8 cellular contexts compared by ENCODE assay signal in genomic region chr1:200739499-200740290, GRCh38. TPM values are rescaled to one million over a fixed set of nuclear protein-coding genes. Genes with fewer than 3 reads are reported as not detected.
DNase-seq lines count a peak whose midpoint lies in the region; ATAC-seq and TF ChIP-seq lines count a peak whose summit lies in the region.

No MANE protein-coding gene starts in this region.

- peak overlapping the region; percentile 90 to 96 (median 93) for H3K9ac ChIP-seq in BLaER1 treated with 17β-estradiol and CSF1 and Interleukin-3, amounts not matched to agents 10 nM and 100 nM

- H3K4me3 ChIP-seq in BLaER1 treated with 17β-estradiol and CSF1 and Interleukin-3, amounts not matched to agents 10 nM and 100 nM, result peak overlapping the region; percentile 75 to 88 (median 84)
- peak overlapping the region; percentile 69 to 98 (median 90) for H3K4me3 ChIP-seq in heart right ventricle

- TF ChIP-seq CTCF in heart right ventricle (IDR thresholded peaks at IDR 0.05), result no peak

- peak overlapping the region; percentile 88 to 97 (median 94) for H3K27ac ChIP-seq in BLaER1 treated with 17β-estradiol and CSF1 and Interleukin-3, amounts not matched to agents 10 nM and 100 nM
- peak overlapping the region; percentile 97 to 100 (median 100) for H3K27ac ChIP-seq in heart right ventricle

- H4K20me1 ChIP-seq in BLaER1 treated with 17β-estradiol and CSF1 and Interleukin-3, amounts not matched to agents 10 nM and 100 nM, result peaks cover 5 to 45% (median 11%) of the 10 kb centered on the region in 11 experiments; a peak in 14 of 22 replicates

- H3K27me3 ChIP-seq in BLaER1 treated with 17β-estradiol and CSF1 and Interleukin-3, amounts not matched to agents 10 nM and 100 nM, result no peaks in the 10 kb centered on the region
- peaks cover 0 to 39% (median 0%) of the 10 kb centered on the region in 7 donors for H3K27me3 ChIP-seq in heart right ventricle

- peaks cover 30 to 47% (median 34%) of the 10 kb centered on the region in 10 experiments for H3K4me1 ChIP-seq in BLaER1 treated with 17β-estradiol and CSF1 and Interleukin-3, amounts not matched to agents 10 nM and 100 nM
- peaks cover 5 to 55% (median 44%) of the 10 kb centered on the region in 9 donors for H3K4me1 ChIP-seq in heart right ventricle

- WGBS in heart right ventricle, 2 donors, result 1% methylated on average over 61 to 62 of the region's 62 CpGs

- H3K9me3 ChIP-seq in BLaER1 treated with 17β-estradiol and CSF1 and Interleukin-3, amounts not matched to agents 10 nM and 100 nM (replicated peaks in 1 of 11), result no peaks in the 10 kb centered on the region
- H3K9me3 ChIP-seq in heart right ventricle, result no peaks in the 10 kb centered on the region

- peak; percentile 31 for DNase-seq in activated T-helper 9 cell treated with anti-CD3 and anti-CD28 coated beads, Interleukin-2, amount 50 U/mL, for 16 hours (ENCODE audit: low read depth)
- DNase-seq in heart right ventricle, result peak; percentile 46 to 82
- DNase-seq in posterior cingulate gyrus, result peak in 8 of 10 donors; percentile 9 to 96 (median 76)
- DNase-seq in DMS114 treated with DMSO at 0.1 percent for 48 hours (lab: John Stamatoyannopoulos, UW; ENCODE audit: unreplicated experiment), result no peak
- no peak for DNase-seq in activated gamma-delta T cell (lab: John Stamatoyannopoulos, UW)

- peak overlapping the region; percentile 85 to 96 (median 91) for H3K4me2 ChIP-seq in BLaER1 treated with 17β-estradiol and CSF1 and Interleukin-3, amounts not matched to agents 10 nM and 100 nM

- ATAC-seq in GM19351 (IDR thresholded peaks at IDR 0.05; ENCODE audit: unreplicated experiment) (peak; percentile 46), HG03520 (IDR thresholded peaks at IDR 0.05; ENCODE audit: unreplicated experiment) (peak; percentile 41), heart right ventricle (no peak)

- intact Hi-C loops in heart right ventricle (cut with DNase I), result loop anchor here in 9 of 10 donors (1.0 to 10.0 kb wide), 10 partner anchors 38 to 119 kb away; partner anchors contain the start of genes KIF14 (in 3 of the 9) and DDX59 (in 2 of the 9)
- intact Hi-C loops in posterior cingulate gyrus (cut with DNase I), result loop anchor here (1.0 to 2.0 kb wide), 2 partner anchors 63 to 70 kb away; partner anchors contain the start of gene DDX59

- no peaks in the 10 kb centered on the region; a peak in 1 of 22 replicates for H3K36me3 ChIP-seq in BLaER1 treated with 17β-estradiol and CSF1 and Interleukin-3, amounts not matched to agents 10 nM and 100 nM
- H3K36me3 ChIP-seq in heart right ventricle, result no peaks in the 10 kb centered on the region

RNA-seq across cellular contexts. Expression of gene CAMSAP2, which starts 1.0 kb away (rescaled TPM):
- total RNA-seq in heart right ventricle, result 10 to 100 TPM; 36.4 to 47.1 (median 38.1) TPM
- 10 to 100 TPM in 1 of 2 donors, 1 to 10 TPM in 1; 7.0 to 11.3 TPM for polyA plus RNA-seq in heart right ventricle

Comparison
In these comparisons a context has a peak if more than half of its experiments do, and no peak if none do; other contexts are left out.
1. ATAC-seq: peak in GM19351 (single experiment) and HG03520 (single experiment); none in heart right ventricle (0 of 8).
2. DNase-seq: peak in activated T-helper 9 cell treated with anti-CD3 and anti-CD28 coated beads, Interleukin-2, amount 50 U/mL, for 16 hours (single experiment), heart right ventricle (2 of 2) and posterior cingulate gyrus (8 of 10); none in DMS114 treated with DMSO at 0.1 percent for 48 hours (single experiment) and activated gamma-delta T cell (single experiment).